ENCODE assay signal across 1 cellular context in genomic region chr19:16386619-16387240, GRCh38.
A peak's percentile ranks its signal among the peaks of the same experiment; 100 is the strongest.
TF ChIP-seq lines count a peak whose summit lies in the region.

No MANE protein-coding gene starts in this region.

TF ChIP-seq in HEK293, 187 proteins besides CTCF, POLR2A, EP300 and RAD21 (continued from another document):
- TF ChIP-seq REST (tag by site-specific recombination; IDR thresholded peaks at IDR 0.05) = no peak
- TF ChIP-seq ZNF350 (tag by site-specific recombination; IDR thresholded peaks at IDR 0.05) = no peak
- no peak for TF ChIP-seq ZNF140 (tag by site-specific recombination; IDR thresholded peaks at IDR 0.05)
- no peak for TF ChIP-seq OSR2 (tag by site-specific recombination; IDR thresholded peaks at IDR 0.05)
- TF ChIP-seq SCRT2 (tag by site-specific recombination; IDR thresholded peaks at IDR 0.05) = peak; percentile 63
- TF ChIP-seq ZNF121 (tag by site-specific recombination; IDR thresholded peaks at IDR 0.05) = no peak
- no peak for TF ChIP-seq ZNF391 (tag by site-specific recombination; IDR thresholded peaks at IDR 0.05; ENCODE audit: borderline replicate concordance, low read depth)
- no peak for TF ChIP-seq ZNF660 (tag by site-specific recombination; IDR thresholded peaks at IDR 0.05)
- TF ChIP-seq, protein P1, sequence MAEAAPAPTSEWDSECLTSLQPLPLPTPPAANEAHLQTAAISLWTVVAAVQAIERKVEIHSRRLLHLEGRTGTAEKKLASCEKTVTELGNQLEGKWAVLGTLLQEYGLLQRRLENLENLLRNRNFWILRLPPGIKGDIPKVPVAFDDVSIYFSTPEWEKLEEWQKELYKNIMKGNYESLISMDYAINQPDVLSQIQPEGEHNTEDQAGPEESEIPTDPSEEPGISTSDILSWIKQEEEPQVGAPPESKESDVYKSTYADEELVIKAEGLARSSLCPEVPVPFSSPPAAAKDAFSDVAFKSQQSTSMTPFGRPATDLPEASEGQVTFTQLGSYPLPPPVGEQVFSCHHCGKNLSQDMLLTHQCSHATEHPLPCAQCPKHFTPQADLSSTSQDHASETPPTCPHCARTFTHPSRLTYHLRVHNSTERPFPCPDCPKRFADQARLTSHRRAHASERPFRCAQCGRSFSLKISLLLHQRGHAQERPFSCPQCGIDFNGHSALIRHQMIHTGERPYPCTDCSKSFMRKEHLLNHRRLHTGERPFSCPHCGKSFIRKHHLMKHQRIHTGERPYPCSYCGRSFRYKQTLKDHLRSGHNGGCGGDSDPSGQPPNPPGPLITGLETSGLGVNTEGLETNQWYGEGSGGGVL (tag by site-specific recombination; IDR thresholded peaks at IDR 0.05) = no peak
- TF ChIP-seq PRDM1 (tag by site-specific recombination; IDR thresholded peaks at IDR 0.05) = peak; percentile 69
- peak; percentile 47 for TF ChIP-seq ZNF654 (tag by site-specific recombination; IDR thresholded peaks at IDR 0.05; ENCODE audit: low read depth)
TF ChIP-seq in HEK293: peak in this region for 3.
